ENCODE assay signal across 9 cellular contexts in the genomic region with DNA sequence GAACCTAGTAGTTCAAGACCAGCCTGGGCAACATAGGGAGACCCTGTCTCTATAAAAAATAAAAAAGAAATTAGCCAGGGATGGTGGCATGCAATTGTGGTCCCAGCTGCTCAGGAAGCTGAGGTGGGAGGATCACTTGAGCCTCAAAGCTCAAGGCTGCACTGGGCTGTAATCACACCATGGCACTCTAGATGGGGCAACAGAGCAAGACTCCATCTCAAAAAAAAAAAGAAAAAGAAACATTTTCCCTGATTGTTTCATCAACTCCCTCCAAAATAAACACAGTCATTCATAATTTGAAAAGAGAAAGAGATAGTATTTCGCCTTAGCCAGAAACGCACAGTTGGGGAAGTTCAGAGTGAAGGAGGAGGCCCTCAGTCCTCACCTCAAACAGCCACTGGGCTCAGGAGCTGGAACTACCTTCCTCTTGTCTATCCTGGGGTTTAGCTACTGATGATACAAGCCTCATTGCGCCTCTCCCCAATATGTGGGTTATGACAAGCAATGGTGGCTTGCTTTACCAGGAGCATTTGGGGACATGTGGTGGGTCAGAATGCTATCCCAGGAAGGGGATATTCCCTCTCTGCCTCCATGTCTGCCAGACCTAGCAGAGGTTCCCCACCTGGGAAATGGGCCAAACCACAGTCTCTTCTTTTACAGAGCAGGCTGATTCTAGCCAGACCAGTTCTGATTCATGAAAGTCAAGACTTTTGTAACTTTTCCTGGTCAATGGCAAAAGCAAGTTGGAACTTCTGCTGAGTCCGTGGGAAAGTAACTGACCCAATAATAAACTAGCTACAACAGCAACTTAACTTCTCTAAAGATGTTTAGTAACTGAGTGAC. TPM values are rescaled to one million over a fixed set of nuclear protein-coding genes. Genes with fewer than 3 reads are reported as not detected.
DNase-seq lines count a peak whose midpoint lies in the region; ATAC-seq, FAIRE-seq and TF ChIP-seq lines count a peak whose summit lies in the region.
"Had no signal": no experiment of that assay in that cellular context is flagged by ENCODE, and none has a peak within 500 bp of the region (broad histone marks: within the 10 kb centered on the region; RNA-seq: fewer than 3 reads in every experiment).

No MANE protein-coding gene starts in this region.

- no peak overlapping the region for H3K27ac ChIP-seq in HL-60 (replicated peaks)
- H3K27ac ChIP-seq in adrenal gland: peak overlapping the region in 4 of 5 donors; percentile 59 to 88 (median 70)

- peaks cover 15 to 47% of the 10 kb centered on the region in 2 donors for H3K4me1 ChIP-seq in adrenal gland (replicated peaks in 1 of 2)

- WGBS in adrenal gland, 4 donors: 27 to 58% (median 40%) methylated on average over 4 of the region's 4 CpGs

- ATAC-seq in HG02623 (IDR thresholded peaks at IDR 0.05; ENCODE audit: unreplicated experiment): no peak

- no peak for TF ChIP-seq POLR2A in adrenal gland (IDR thresholded peaks at IDR 0.05)

- H3K27me3 ChIP-seq in HL-60 (ENCODE audit: insufficient read depth, poor library complexity, severe bottlenecking) (no peaks in the 10 kb centered on the region), adrenal gland (no peaks in the 10 kb centered on the region)

- no peak for FAIRE-seq in D721Med (lab: Jason Lieb, UNC)
- no peak for FAIRE-seq in HTR-8/SVneo (lab: Jason Lieb, UNC)

- DNase-seq in HL-60 (ENCODE audit: low read depth in 1 of 2, low spot score in 1 of 2): peak; percentile 24 to 44
- DNase-seq in adrenal gland: peak; percentile 52 to 81 (median 74)
- peak; percentile 10 for DNase-seq in hepatic stellate cell (ENCODE audit: low spot score)
- peak; percentile 17 for DNase-seq in superior temporal gyrus (ENCODE audit: extremely low spot score)
- no peak for DNase-seq in D721Med (ENCODE audit: insufficient read length, low spot score)
- no peak for DNase-seq in HTR-8/SVneo (ENCODE audit: insufficient read length, low spot score)
- DNase-seq in DMS153 treated with DMSO at 0.1 percent for 48 hours (lab: John Stamatoyannopoulos, UW; ENCODE audit: unreplicated experiment): no peak
- DNase-seq: central memory CD4-positive, alpha-beta T cell had no signal

- no peaks in the 10 kb centered on the region for H3K36me3 ChIP-seq in adrenal gland (replicated peaks in 1 of 2)

- no peaks in the 10 kb centered on the region for H3K9me3 ChIP-seq in adrenal gland (replicated peaks in 1 of 3)

- intact Hi-C loops in adrenal gland (cut with DNase I): no loop called here

- TF ChIP-seq CTCF in HL-60 (IDR thresholded peaks at IDR 0.05; ENCODE audit: insufficient read depth, low read length): no peak
- peak in 5 of 6 experiments; percentile 5 to 32 (median 20) for TF ChIP-seq CTCF in adrenal gland (IDR thresholded peaks at IDR 0.05)
- TF ChIP-seq CTCF in D721Med (IDR thresholded peaks at IDR 0.05; ENCODE audit: insufficient read depth, missing control alignments): no peak

- H3K4me3 ChIP-seq in HL-60 (replicated peaks; ENCODE audit: insufficient read depth, low read length) (no peak overlapping the region), adrenal gland (peak overlapping the region in 1 of 4 donors; percentile 13)

RNA-seq across cellular contexts. Expression of gene TMEM87B, which starts 22.2 kb away (rescaled TPM):
- 10 to 100 TPM; 21.5 to 37.5 (median 33.3) TPM for total RNA-seq in adrenal gland
- 10 to 100 TPM in 2 of 3 donors, 1 to 10 TPM in 1; 8.9 to 28.3 (median 13.5) TPM for polyA plus RNA-seq in adrenal gland

Comparison
In these comparisons a context has a peak if more than half of its experiments do, and no peak if none do; other contexts are left out.
1. DNase-seq: peak in HL-60 (2 of 2), adrenal gland (7 of 7), hepatic stellate cell (single experiment) and superior temporal gyrus (single experiment); none in D721Med (single experiment), HTR-8/SVneo (single experiment) and DMS153 treated with DMSO at 0.1 percent for 48 hours (single experiment).
2. CTCF ChIP-seq: peak in adrenal gland (5 of 6); none in HL-60 (single experiment) and D721Med (single experiment).